In the genomic region with DNA sequence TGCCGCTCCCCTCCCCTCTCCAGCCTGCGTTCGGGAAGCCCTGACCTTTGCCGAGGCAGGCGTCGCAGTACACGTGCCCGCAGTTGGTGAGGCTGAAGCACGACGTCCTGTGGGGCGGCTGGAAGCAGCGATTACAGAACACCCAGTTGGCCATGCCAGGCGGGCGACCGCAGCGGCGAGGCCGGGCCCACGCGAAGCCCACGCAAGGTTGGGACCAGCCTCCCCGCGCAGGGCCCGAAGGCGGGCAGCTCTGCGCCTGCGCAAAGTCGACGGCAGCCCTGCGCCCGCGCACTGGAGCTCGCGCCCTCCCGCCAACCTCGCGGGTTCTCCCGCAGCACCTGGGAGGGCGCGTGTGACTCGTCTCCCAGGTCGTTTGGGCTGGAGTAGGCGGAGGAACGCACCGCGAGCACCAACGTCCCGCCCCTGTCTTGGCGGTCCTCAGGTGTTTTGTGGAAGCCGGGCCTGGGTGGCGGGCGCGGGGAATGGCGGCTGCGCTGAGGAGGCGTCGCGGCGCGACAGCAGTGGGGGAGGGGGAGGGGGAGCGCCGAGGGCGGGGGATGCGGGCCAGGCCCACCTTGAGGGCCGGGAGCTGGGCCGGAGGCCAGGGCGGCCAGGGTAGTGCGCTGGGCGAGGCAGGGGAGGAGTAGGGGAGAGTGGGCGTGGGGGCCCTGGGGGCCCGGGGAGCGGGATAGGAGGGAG, we compare ENCODE assay signal across 9 cellular contexts. TPM values are rescaled to one million over a fixed set of nuclear protein-coding genes. Genes with fewer than 3 reads are reported as not detected.
DNase-seq lines count a peak whose midpoint lies in the region; ATAC-seq and TF ChIP-seq lines count a peak whose summit lies in the region.
"Had no signal": no experiment of that assay in that cellular context is flagged by ENCODE, and none has a peak within 500 bp of the region (broad histone marks: within the 10 kb centered on the region; RNA-seq: fewer than 3 reads in every experiment).

A gene with protein sequence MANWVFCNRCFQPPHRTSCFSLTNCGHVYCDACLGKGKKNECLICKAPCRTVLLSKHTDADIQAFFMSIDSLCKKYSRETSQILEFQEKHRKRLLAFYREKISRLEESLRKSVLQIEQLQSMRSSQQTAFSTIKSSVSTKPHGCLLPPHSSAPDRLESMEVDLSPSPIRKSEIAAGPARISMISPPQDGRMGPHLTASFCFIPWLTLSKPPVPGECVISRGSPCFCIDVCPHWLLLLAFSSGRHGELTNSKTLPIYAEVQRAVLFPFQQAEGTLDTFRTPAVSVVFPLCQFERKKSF (minus strand): TSS at position 254 of the 699 bp plus-strand sequence. CDS start 100 bp downstream, at position 154.

- intact Hi-C loops in activated CD8-positive, alpha-beta T cell treated with anti-CD3 and anti-CD28 coated beads for 36 hours (cut with micrococcal nuclease): no loop called here

- H3K36me3 Mint-ChIP-seq in activated CD8-positive, alpha-beta T cell treated with anti-CD3 and anti-CD28 coated beads for 36 hours (ENCODE audit: low read depth): no peaks in the 10 kb centered on the region
- H3K36me3 Mint-ChIP-seq: activated naive CD4-positive, alpha-beta T cell treated with anti-CD3 and anti-CD28 coated beads, Interleukin-2, amount 50 U/mL, for 24 hours had no signal

- ATAC-seq in activated CD8-positive, alpha-beta T cell treated with anti-CD3 and anti-CD28 coated beads for 36 hours: peak; percentile 79
- ATAC-seq in HG02610 (IDR thresholded peaks at IDR 0.05; ENCODE audit: unreplicated experiment) (no peak), GM19035 (IDR thresholded peaks at IDR 0.05; ENCODE audit: unreplicated experiment) (no peak)

- no peaks in the 10 kb centered on the region for H3K4me1 ChIP-seq in rectal smooth muscle tissue (ENCODE audit: control insufficient read depth, insufficient read depth, low read length)

- DNase-seq in G401 (ENCODE audit: low spot score): peak; percentile 11
- peak; percentile 40 for DNase-seq in activated CD8-positive, alpha-beta T cell treated with anti-CD3 and anti-CD28 coated beads for 36 hours
- DNase-seq in fibroblast of the aortic adventitia (ENCODE audit: low read depth): no peak
- DNase-seq in Ammon's horn (ENCODE audit: low spot score): no peak
- no peak for DNase-seq in Kasumi-1 (lab: John Stamatoyannopoulos, UW)

- no peak within 1 kb of the TSS for H3K9ac ChIP-seq in rectal smooth muscle tissue (ENCODE audit: low read length)

- CTCF ChIA-PET in activated CD8-positive, alpha-beta T cell treated with anti-CD3 and anti-CD28 coated beads for 36 hours (lab: Charles Lee): interaction anchor here (4.4 kb wide), 1 partner anchor 17 kb away, joined by 28 read pairs; no protein-coding TSS in a partner anchor

- TF ChIP-seq CTCF in activated CD8-positive, alpha-beta T cell treated with anti-CD3 and anti-CD28 coated beads for 36 hours (IDR thresholded peaks at IDR 0.05): no peak
- TF ChIP-seq CTCF in fibroblast of the aortic adventitia (IDR thresholded peaks at IDR 0.05; ENCODE audit: insufficient read depth, low read length): no peak

- H3K4me3 ChIP-seq in fibroblast of the aortic adventitia (ENCODE audit: low read depth, low read length) (peak within 1 kb of the TSS; percentile 45), rectal smooth muscle tissue (ENCODE audit: low read length) (peak within 1 kb of the TSS; percentile 54)

- peak within 1 kb of the TSS; percentile 60 for H3K4me3 Mint-ChIP-seq in activated CD8-positive, alpha-beta T cell treated with anti-CD3 and anti-CD28 coated beads for 36 hours

- H3K9me3 Mint-ChIP-seq in activated CD8-positive, alpha-beta T cell treated with anti-CD3 and anti-CD28 coated beads for 36 hours: no peaks in the 10 kb centered on the region
- H3K9me3 Mint-ChIP-seq: activated naive CD4-positive, alpha-beta T cell treated with anti-CD3 and anti-CD28 coated beads, Interleukin-2, amount 50 U/mL, for 24 hours had no signal

- H3K4me1 Mint-ChIP-seq in activated CD8-positive, alpha-beta T cell treated with anti-CD3 and anti-CD28 coated beads for 36 hours (ENCODE audit: low read depth): peaks cover 2% of the 10 kb centered on the region

- in situ Hi-C loops in G401 (cut with HindIII; ENCODE audit: low sequenced_read_pairs): no loop called here

- H3K27me3 ChIP-seq in rectal smooth muscle tissue (ENCODE audit: control insufficient read depth, insufficient read depth, low read length): no peaks in the 10 kb centered on the region

- H3K27ac ChIP-seq in rectal smooth muscle tissue (ENCODE audit: low read depth, low read length): no peak within 1 kb of the TSS

- H3K27me3 Mint-ChIP-seq in activated CD8-positive, alpha-beta T cell treated with anti-CD3 and anti-CD28 coated beads for 36 hours: peaks cover 19% of the 10 kb centered on the region

- POLR2A ChIA-PET in activated CD8-positive, alpha-beta T cell treated with anti-CD3 and anti-CD28 coated beads for 36 hours (lab: Charles Lee): no interaction called here

- H3K27ac Mint-ChIP-seq in activated CD8-positive, alpha-beta T cell treated with anti-CD3 and anti-CD28 coated beads for 36 hours: no peak within 1 kb of the TSS
- H3K27ac Mint-ChIP-seq: activated naive CD4-positive, alpha-beta T cell treated with anti-CD3 and anti-CD28 coated beads, Interleukin-2, amount 50 U/mL, for 24 hours had no signal

- no peaks in the 10 kb centered on the region for H3K36me3 ChIP-seq in rectal smooth muscle tissue (ENCODE audit: control insufficient read depth, insufficient read depth, low read length)

RNA-seq across cellular contexts. Expression of the gene that starts here (rescaled TPM):
- total RNA-seq in G401 (2014; rRNA removed; shearing (Covaris generic)): not detected in 2 replicates
- total RNA-seq in activated CD8-positive, alpha-beta T cell treated with anti-CD3 and anti-CD28 coated beads for 36 hours: 1 to 10 TPM; 3.0 to 3.3 TPM
- total RNA-seq in fibroblast of the aortic adventitia (ENCODE audit: low replicate concordance): 2.8 and 6.9 TPM in 2 replicates

Comparison
In these comparisons a context has a peak if more than half of its experiments do, and no peak if none do; other contexts are left out.
1. Peak in DNase-seq in G401; RNA of the gene not detected or under 1 TPM.